In genomic region chr5:18772475-18772874, GRCh38 we compare ENCODE assay signal across 10 cellular contexts.
DNase-seq lines count a peak whose midpoint lies in the region; ATAC-seq, FAIRE-seq and TF ChIP-seq lines count a peak whose summit lies in the region.
"Had no signal": no experiment of that assay in that cellular context is flagged by ENCODE, and none has a peak within 500 bp of the region (broad histone marks: within the 10 kb centered on the region; RNA-seq: fewer than 3 reads in every experiment).

No MANE protein-coding gene starts in this region.

- no peaks in the 10 kb centered on the region for H3K79me2 ChIP-seq in MM.1S (ENCODE audit: low read length)

- TF ChIP-seq POLR2A in body of pancreas (IDR thresholded peaks at IDR 0.05) (no peak), vagina (IDR thresholded peaks at IDR 0.05) (no peak)

- CTCF ChIA-PET in activated naive CD4-positive, alpha-beta T cell treated with anti-CD3 and anti-CD28 coated beads for 36 hours (lab: Charles Lee) = interaction anchor here (0.8 kb wide), 1 partner anchor 97 kb away, joined by 3 read pairs; no protein-coding TSS in a partner anchor
- CTCF ChIA-PET in activated naive CD4-positive, alpha-beta T cell treated with anti-CD3 and anti-CD28 coated beads, Interleukin-2, amount 10 ng/mL, durations not matched to agents 7 days and 5 days (lab: Charles Lee) = no interaction called here

- no peaks in the 10 kb centered on the region for H3K36me3 Mint-ChIP-seq in activated naive CD4-positive, alpha-beta T cell treated with anti-CD3 and anti-CD28 coated beads for 36 hours (ENCODE audit: low read depth)
- no peaks in the 10 kb centered on the region for H3K36me3 Mint-ChIP-seq in activated naive CD4-positive, alpha-beta T cell treated with anti-CD3 and anti-CD28 coated beads, Interleukin-2, amount 10 ng/mL, durations not matched to agents 7 days and 5 days

- no peaks in the 10 kb centered on the region for H3K9me2 ChIP-seq in MM.1S (replicated peaks; ENCODE audit: insufficient read depth, low read length)

- H3K27ac ChIP-seq in MM.1S (ENCODE audit: low read length) = no peak overlapping the region
- no peak overlapping the region for H3K27ac ChIP-seq in body of pancreas
- no peak overlapping the region for H3K27ac ChIP-seq in small intestine (ENCODE audit: low read depth in 1 of 2, low read length in 1 of 2)
- H3K27ac ChIP-seq in lower lobe of right lung = no peak overlapping the region
- no peak overlapping the region for H3K27ac ChIP-seq in vagina
- H3K27ac ChIP-seq: BLaER1 treated with 17β-estradiol and CSF1 and Interleukin-3, amounts not matched to agents 10 nM and 100 nM; cardiac muscle cell had no signal

- H3K4me1 ChIP-seq in MM.1S (ENCODE audit: low read length) (peaks cover 3% of the 10 kb centered on the region; the same call in 1 of the 2 replicates), body of pancreas (no peaks in the 10 kb centered on the region), small intestine (ENCODE audit: control insufficient read depth in 2 of 2, insufficient read depth in 1 of 2, low read depth in 1 of 2, low read length in 1 of 2) (no peaks in the 10 kb centered on the region), lower lobe of right lung (no peaks in the 10 kb centered on the region), vagina (no peaks in the 10 kb centered on the region)
- H3K4me1 ChIP-seq: BLaER1 treated with 17β-estradiol and CSF1 and Interleukin-3, amounts not matched to agents 10 nM and 100 nM had no signal

- H3K27me3 Mint-ChIP-seq in activated naive CD4-positive, alpha-beta T cell treated with anti-CD3 and anti-CD28 coated beads for 36 hours (ENCODE audit: low read depth) = no peaks in the 10 kb centered on the region
- H3K27me3 Mint-ChIP-seq in activated naive CD4-positive, alpha-beta T cell treated with anti-CD3 and anti-CD28 coated beads, Interleukin-2, amount 10 ng/mL, durations not matched to agents 7 days and 5 days = no peaks in the 10 kb centered on the region

- H3K9me3 ChIP-seq in MM.1S (replicated peaks; ENCODE audit: insufficient read depth, low read length) (no peaks in the 10 kb centered on the region), body of pancreas (no peaks in the 10 kb centered on the region), small intestine (ENCODE audit: control insufficient read depth, low read depth) (no peaks in the 10 kb centered on the region), lower lobe of right lung (no peaks in the 10 kb centered on the region), vagina (no peaks in the 10 kb centered on the region)
- H3K9me3 ChIP-seq: BLaER1 treated with 17β-estradiol and CSF1 and Interleukin-3, amounts not matched to agents 10 nM and 100 nM had no signal

- peak; percentile 34 for DNase-seq in activated naive CD4-positive, alpha-beta T cell treated with anti-CD3 and anti-CD28 coated beads for 36 hours
- DNase-seq in activated naive CD4-positive, alpha-beta T cell treated with anti-CD3 and anti-CD28 coated beads, Interleukin-2, amount 10 ng/mL, durations not matched to agents 7 days and 5 days = no peak
- DNase-seq in MM.1S = peak; percentile 78
- peak in 3 of 4 donors; percentile 18 to 35 (median 26) for DNase-seq in body of pancreas
- peak; percentile 26 for DNase-seq in small intestine
- DNase-seq in lower lobe of right lung = no peak
- no peak for DNase-seq in NCI-H1694 (lab: John Stamatoyannopoulos, UW)
- DNase-seq in vagina (ENCODE audit: extremely low spot score in 2 of 2) = no peak

- H2AFZ ChIP-seq in MM.1S (ENCODE audit: low read length) = peak overlapping the region; percentile 64

- intact Hi-C loops in activated naive CD4-positive, alpha-beta T cell treated with anti-CD3 and anti-CD28 coated beads for 36 hours (cut with micrococcal nuclease) = loop anchor here (10.0 kb wide), 1 partner anchor 462 kb away; no protein-coding TSS in a partner anchor
- intact Hi-C loops in body of pancreas (cut with DNase I) = no loop called here
- intact Hi-C loops in lower lobe of right lung (cut with DNase I) = no loop called here
- intact Hi-C loops in vagina (cut with DNase I) = no loop called here

- FAIRE-seq in small intestine (lab: Jason Lieb, UNC) = no peak

- no peak overlapping the region for H3K27ac Mint-ChIP-seq in activated naive CD4-positive, alpha-beta T cell treated with anti-CD3 and anti-CD28 coated beads for 36 hours
- no peak overlapping the region for H3K27ac Mint-ChIP-seq in activated naive CD4-positive, alpha-beta T cell treated with anti-CD3 and anti-CD28 coated beads, Interleukin-2, amount 10 ng/mL, durations not matched to agents 7 days and 5 days

- peak overlapping the region; percentile 33; the same call in 1 of the 2 replicates for H3K9ac ChIP-seq in MM.1S (ENCODE audit: low read length)
- H3K9ac ChIP-seq: BLaER1 treated with 17β-estradiol and CSF1 and Interleukin-3, amounts not matched to agents 10 nM and 100 nM had no signal

- 13 to 18% methylated on average over 4 of the region's 4 CpGs for WGBS in body of pancreas, 2 donors
- WGBS in small intestine, 3 donors = 11 to 36% (median 24%) methylated on average over 4 of the region's 4 CpGs

- peak; percentile 75 for ATAC-seq in body of pancreas
- no peak for ATAC-seq in lower lobe of right lung

- peak overlapping the region; percentile 58 for H3K4me2 ChIP-seq in MM.1S (ENCODE audit: low read depth, low read length)
- H3K4me2 ChIP-seq: BLaER1 treated with 17β-estradiol and CSF1 and Interleukin-3, amounts not matched to agents 10 nM and 100 nM had no signal

- H3K4me3 Mint-ChIP-seq in activated naive CD4-positive, alpha-beta T cell treated with anti-CD3 and anti-CD28 coated beads for 36 hours = no peak overlapping the region
- no peak overlapping the region for H3K4me3 Mint-ChIP-seq in activated naive CD4-positive, alpha-beta T cell treated with anti-CD3 and anti-CD28 coated beads, Interleukin-2, amount 10 ng/mL, durations not matched to agents 7 days and 5 days

- TF ChIP-seq CTCF in MM.1S (IDR thresholded peaks at IDR 0.05; ENCODE audit: low read length) = peak; percentile 71
- TF ChIP-seq CTCF in body of pancreas (IDR thresholded peaks at IDR 0.05) = peak in 4 of 7 experiments; percentile 39 to 59 (median 46)
- no peak for TF ChIP-seq CTCF in lower lobe of right lung (IDR thresholded peaks at IDR 0.05)
- no peak for TF ChIP-seq CTCF in vagina (IDR thresholded peaks at IDR 0.05)

- H4K20me1 ChIP-seq in MM.1S (ENCODE audit: insufficient read depth, low read length) = no peaks in the 10 kb centered on the region
- H4K20me1 ChIP-seq: BLaER1 treated with 17β-estradiol and CSF1 and Interleukin-3, amounts not matched to agents 10 nM and 100 nM had no signal

- H3K4me3 ChIP-seq in MM.1S (ENCODE audit: low read length) (peak overlapping the region; percentile 50; the same call in 1 of the 2 replicates), body of pancreas (no peak overlapping the region), small intestine (ENCODE audit: low read depth in 1 of 2, low read length in 2 of 2) (no peak overlapping the region), lower lobe of right lung (no peak overlapping the region), vagina (no peak overlapping the region)
- H3K4me3 ChIP-seq: BLaER1 treated with 17β-estradiol and CSF1 and Interleukin-3, amounts not matched to agents 10 nM and 100 nM; cardiac muscle cell had no signal

- peaks cover 6% of the 10 kb centered on the region for H3K4me1 Mint-ChIP-seq in activated naive CD4-positive, alpha-beta T cell treated with anti-CD3 and anti-CD28 coated beads for 36 hours (ENCODE audit: low read depth)
- H3K4me1 Mint-ChIP-seq in activated naive CD4-positive, alpha-beta T cell treated with anti-CD3 and anti-CD28 coated beads, Interleukin-2, amount 10 ng/mL, durations not matched to agents 7 days and 5 days = no peaks in the 10 kb centered on the region

- H3K9me3 Mint-ChIP-seq in activated naive CD4-positive, alpha-beta T cell treated with anti-CD3 and anti-CD28 coated beads for 36 hours = no peaks in the 10 kb centered on the region
- no peaks in the 10 kb centered on the region for H3K9me3 Mint-ChIP-seq in activated naive CD4-positive, alpha-beta T cell treated with anti-CD3 and anti-CD28 coated beads, Interleukin-2, amount 10 ng/mL, durations not matched to agents 7 days and 5 days

- H3K27me3 ChIP-seq in MM.1S (replicated peaks; ENCODE audit: insufficient read depth, low read length) (no peaks in the 10 kb centered on the region), body of pancreas (no peaks in the 10 kb centered on the region), small intestine (ENCODE audit: control insufficient read depth in 2 of 2, insufficient read depth in 2 of 2, low read length in 2 of 2) (no peaks in the 10 kb centered on the region), lower lobe of right lung (ENCODE audit: low read depth) (no peaks in the 10 kb centered on the region), vagina (no peaks in the 10 kb centered on the region)
- H3K27me3 ChIP-seq: BLaER1 treated with 17β-estradiol and CSF1 and Interleukin-3, amounts not matched to agents 10 nM and 100 nM; cardiac muscle cell had no signal

- no peaks in the 10 kb centered on the region for H3F3A ChIP-seq in MM.1S (ENCODE audit: insufficient read depth, low read length)

- H3K36me3 ChIP-seq in MM.1S (replicated peaks; ENCODE audit: insufficient read depth, low read length) = no peaks in the 10 kb centered on the region
- no peaks in the 10 kb centered on the region for H3K36me3 ChIP-seq in body of pancreas (replicated peaks in 1 of 2; ENCODE audit: insufficient read depth in 1 of 2, low read depth in 2 of 2)
- H3K36me3 ChIP-seq in small intestine (ENCODE audit: control insufficient read depth in 2 of 2, insufficient read depth in 2 of 2, low read length in 2 of 2) = no peaks in the 10 kb centered on the region
- H3K36me3 ChIP-seq in lower lobe of right lung = no peaks in the 10 kb centered on the region
- no peaks in the 10 kb centered on the region for H3K36me3 ChIP-seq in vagina
- H3K36me3 ChIP-seq: BLaER1 treated with 17β-estradiol and CSF1 and Interleukin-3, amounts not matched to agents 10 nM and 100 nM; cardiac muscle cell had no signal

Comparison
In these comparisons a context has a peak if more than half of its experiments do, and no peak if none do; other contexts are left out.
1. DNase-seq: peak in activated naive CD4-positive, alpha-beta T cell treated with anti-CD3 and anti-CD28 coated beads for 36 hours (single experiment), MM.1S (single experiment), body of pancreas (3 of 4) and small intestine (single experiment); none in activated naive CD4-positive, alpha-beta T cell treated with anti-CD3 and anti-CD28 coated beads, Interleukin-2, amount 10 ng/mL, durations not matched to agents 7 days and 5 days (single experiment), lower lobe of right lung (single experiment), NCI-H1694 (single experiment) and vagina (0 of 2).
2. CTCF ChIP-seq: peak in MM.1S (single experiment) and body of pancreas (4 of 7); none in lower lobe of right lung (single experiment) and vagina (0 of 3).